ENCODE assay signal across 28 cellular contexts in genomic region chr17:8405499-8406016, GRCh38. TPM values are rescaled to one million over a fixed set of nuclear protein-coding genes. Genes with fewer than 3 reads are reported as not detected.
"Had no signal": no experiment of that assay in that cellular context is flagged by ENCODE, and none has a peak within 500 bp of the region (broad histone marks: within the 10 kb centered on the region; RNA-seq: fewer than 3 reads in every experiment).

No MANE protein-coding gene starts in this region.

- H3K27ac ChIP-seq: cardiac muscle cell, Peyer's patch, RWPE1, SK-N-MC, VCaP had no signal

- H3K36me3 ChIP-seq: cardiac muscle cell, Peyer's patch had no signal

- H3K36me3 Mint-ChIP-seq: activated CD4-positive, alpha-beta memory T cell treated with anti-CD3 and anti-CD28 coated beads for 36 hours; activated naive CD4-positive, alpha-beta T cell treated with anti-CD3 and anti-CD28 coated beads, Interleukin-2, amount 50 U/mL, for 24 hours; brain; T-cell had no signal

- H3K27ac Mint-ChIP-seq: activated CD4-positive, alpha-beta memory T cell treated with anti-CD3 and anti-CD28 coated beads for 36 hours; activated CD4-positive, alpha-beta T cell treated with anti-CD3 and anti-CD28 coated beads, Interleukin-2, amount 10 ng/mL, durations not matched to agents 7 days and 5 days; activated naive CD4-positive, alpha-beta T cell treated with anti-CD3 and anti-CD28 coated beads, Interleukin-2, amount 50 U/mL, for 24 hours; activated T-cell treated with anti-CD3 and anti-CD28 coated beads, Interleukin-2, amount 50 U/mL, for 72 hours; activated T-helper 2 cell treated with anti-CD3 and anti-CD28 coated beads, Interferon-gamma antibody, Interleukin-2, Interleukin-4, amounts not matched to agents 10 μg/mL and 5 μg/mL and 100 μg/mL, durations not matched to agents 14 hours and 24 hours and 36 hours; brain; T-cell had no signal

- ATAC-seq: activated T-cell treated with anti-CD3 and anti-CD28 coated beads, Interleukin-2, amount 50 U/mL, for 72 hours; T-cell had no signal

- H3K9me3 ChIP-seq: Peyer's patch had no signal

- H3K4me3 ChIP-seq: cardiac muscle cell, Peyer's patch, SK-N-MC had no signal

- H3K9me3 Mint-ChIP-seq: activated CD4-positive, alpha-beta memory T cell treated with anti-CD3 and anti-CD28 coated beads for 36 hours; activated CD4-positive, alpha-beta T cell treated with anti-CD3 and anti-CD28 coated beads, Interleukin-2, amount 10 ng/mL, durations not matched to agents 7 days and 5 days; activated naive CD4-positive, alpha-beta T cell treated with anti-CD3 and anti-CD28 coated beads, Interleukin-2, amount 50 U/mL, for 24 hours; activated T-cell treated with anti-CD3 and anti-CD28 coated beads, Interleukin-2, amount 50 U/mL, for 72 hours; activated T-helper 2 cell treated with anti-CD3 and anti-CD28 coated beads, Interferon-gamma antibody, Interleukin-2, Interleukin-4, amounts not matched to agents 10 μg/mL and 5 μg/mL and 100 μg/mL, durations not matched to agents 14 hours and 24 hours and 36 hours; brain; T-cell had no signal

- H3K27me3 ChIP-seq: cardiac muscle cell, Peyer's patch had no signal

- DNase-seq: activated CD4-positive, alpha-beta memory T cell treated with anti-CD3 and anti-CD28 coated beads for 36 hours; activated CD4-positive, alpha-beta T cell treated with anti-CD3 and anti-CD28 coated beads, Interleukin-2, amount 10 ng/mL, durations not matched to agents 7 days and 5 days; activated CD4-positive, CD25-positive, alpha-beta regulatory T cell; activated CD8-positive, alpha-beta memory T cell treated with anti-CD3 and anti-CD28 coated beads for 24 hours; activated naive CD4-positive, alpha-beta T cell; activated T-cell treated with anti-CD3 and anti-CD28 coated beads for 4 hours; activated T-cell treated with anti-CD3 and anti-CD28 coated beads, Interleukin-2, amount 50 U/mL, for 72 hours; Kasumi-1; KBM-7; NCI-H1105 treated with DMSO at 0.1 percent for 48 hours; NCI-H1436 treated with DMSO at 0.1 percent for 48 hours; NCI-H187; NCI-H2081; NCI-H446; NCI-H524; SIG-M5; T-cell; T-helper 2 cell; T1000 had no signal

- H3K4me3 Mint-ChIP-seq: activated CD4-positive, alpha-beta memory T cell treated with anti-CD3 and anti-CD28 coated beads for 36 hours; activated CD4-positive, alpha-beta T cell treated with anti-CD3 and anti-CD28 coated beads, Interleukin-2, amount 10 ng/mL, durations not matched to agents 7 days and 5 days; activated naive CD4-positive, alpha-beta T cell treated with anti-CD3 and anti-CD28 coated beads, Interleukin-2, amount 50 U/mL, for 24 hours; activated T-cell treated with anti-CD3 and anti-CD28 coated beads, Interleukin-2, amount 50 U/mL, for 72 hours; brain; T-cell had no signal

RNA-seq across cellular contexts. Expression of gene RNF222, which starts 7.9 kb away (rescaled TPM):
- total RNA-seq: activated CD4-positive, alpha-beta memory T cell treated with anti-CD3 and anti-CD28 coated beads for 36 hours; activated T-helper 2 cell treated with anti-CD3 and anti-CD28 coated beads, Interferon-gamma antibody, Interleukin-2, Interleukin-4, amounts not matched to agents 10 μg/mL and 5 μg/mL and 100 μg/mL, durations not matched to agents 14 hours and 24 hours and 36 hours; astrocyte; cardiac muscle cell; Peyer's patch had no signal
